In genomic region chr11:83019888-83020579, GRCh38 we compare ENCODE assay signal across 18 cellular contexts. TPM values are rescaled to one million over a fixed set of nuclear protein-coding genes. Genes with fewer than 3 reads are reported as not detected.
DNase-seq lines count a peak whose midpoint lies in the region; ATAC-seq and TF ChIP-seq lines count a peak whose summit lies in the region.
"Had no signal": no experiment of that assay in that cellular context is flagged by ENCODE, and none has a peak within 500 bp of the region (broad histone marks: within the 10 kb centered on the region; RNA-seq: fewer than 3 reads in every experiment).

No MANE protein-coding gene starts in this region.

- H3K27ac ChIP-seq in RWPE1 (peak overlapping the region; percentile 46), substantia nigra (ENCODE audit: low read depth, low read length, poor library complexity, severe bottlenecking) (peak overlapping the region; percentile 95), MM.1S (ENCODE audit: low read length) (no peak overlapping the region)
- H3K27ac ChIP-seq: BLaER1, neutrophil had no signal

- no peak for TF ChIP-seq CTCF in RWPE1 (conservative IDR thresholded peaks at IDR 0.05; ENCODE audit: low read depth)
- no peak for TF ChIP-seq CTCF in MM.1S (IDR thresholded peaks at IDR 0.05; ENCODE audit: low read length)

- peaks cover 21% of the 10 kb centered on the region for H3K36me3 Mint-ChIP-seq in memory B cell
- H3K36me3 Mint-ChIP-seq: stimulated activated effector memory CD8-positive, alpha-beta T cell treated with anti-CD3 and anti-CD28 coated beads, Interleukin-12 subunit alpha, Interleukin-12 subunit beta, amount 100 ng/mL, for 72 hours had no signal

- H3K27ac Mint-ChIP-seq in memory B cell, result peak overlapping the region; percentile 80
- H3K27ac Mint-ChIP-seq: activated naive CD8-positive, alpha-beta T cell; mesothelial cell of epicardium; stimulated activated effector memory CD8-positive, alpha-beta T cell treated with anti-CD3 and anti-CD28 coated beads, Interleukin-12 subunit alpha, Interleukin-12 subunit beta, amount 100 ng/mL, for 72 hours had no signal

- H4K20me1 ChIP-seq in MM.1S (ENCODE audit: insufficient read depth, low read length), result no peaks in the 10 kb centered on the region
- H4K20me1 ChIP-seq: BLaER1 had no signal

- H3F3A ChIP-seq in MM.1S (ENCODE audit: insufficient read depth, low read length), result no peaks in the 10 kb centered on the region

- H3K9me2 ChIP-seq in MM.1S (replicated peaks; ENCODE audit: insufficient read depth, low read length), result no peaks in the 10 kb centered on the region

- H3K27me3 Mint-ChIP-seq in memory B cell, result no peaks in the 10 kb centered on the region
- H3K27me3 Mint-ChIP-seq: activated naive CD8-positive, alpha-beta T cell had no signal

- H3K9me3 Mint-ChIP-seq in memory B cell, result peaks cover 5% of the 10 kb centered on the region
- H3K9me3 Mint-ChIP-seq: activated T-cell treated with anti-CD3 and anti-CD28 coated beads, Interleukin-2, amount 50 U/mL, for 4 hours; stimulated activated effector memory CD8-positive, alpha-beta T cell treated with anti-CD3 and anti-CD28 coated beads, Interleukin-12 subunit alpha, Interleukin-12 subunit beta, amount 100 ng/mL, for 72 hours had no signal

- ATAC-seq in esophagus mucosa (peak; percentile 87), memory B cell (ENCODE audit: low read depth) (no peak), HG02759 (IDR thresholded peaks at IDR 0.05; ENCODE audit: unreplicated experiment) (no peak)
- ATAC-seq: activated T-cell treated with anti-CD3 and anti-CD28 coated beads, Interleukin-2, amount 50 U/mL, for 4 hours; stimulated activated effector memory CD8-positive, alpha-beta T cell treated with anti-CD3 and anti-CD28 coated beads, Interleukin-12 subunit alpha, Interleukin-12 subunit beta, amount 100 ng/mL, for 72 hours had no signal

- H3K4me1 ChIP-seq in MM.1S (ENCODE audit: low read length), result peaks cover 14% of the 10 kb centered on the region

- CTCF ChIA-PET in RWPE1 (lab: Yijun Ruan, JAX), result interaction anchor here (0.7 kb wide), 1 partner anchor 15 kb away, joined by 3 read pairs; no protein-coding TSS in a partner anchor

- no peaks in the 10 kb centered on the region for H3K27me3 ChIP-seq in MM.1S (replicated peaks; ENCODE audit: insufficient read depth, low read length)
- H3K27me3 ChIP-seq: BLaER1 had no signal

- H3K79me2 ChIP-seq in MM.1S (ENCODE audit: low read length), result peaks cover 94% of the 10 kb centered on the region

- POLR2A ChIA-PET in RWPE1 (lab: Yijun Ruan, JAX; ENCODE audit: low non-redundant PET), result no interaction called here

- H3K4me2 ChIP-seq in MM.1S (ENCODE audit: low read depth, low read length), result no peak overlapping the region
- H3K4me2 ChIP-seq: BLaER1 had no signal

- H2AFZ ChIP-seq in MM.1S (ENCODE audit: low read length), result no peak overlapping the region

- H3K9ac ChIP-seq in MM.1S (ENCODE audit: low read length), result no peak overlapping the region
- H3K9ac ChIP-seq: BLaER1 had no signal

- DNase-seq in RWPE1 (ENCODE audit: low spot score) (no peak), memory B cell (ENCODE audit: low spot score in 2 of 2) (no peak), substantia nigra (lab: John Stamatoyannopoulos, UW) (peak in 41 of 49 donors; percentile 9 to 89 (median 48)), hepatic stellate cell (ENCODE audit: low spot score) (no peak), MM.1S (no peak)
- DNase-seq: activated CD4-positive, alpha-beta T cell treated with anti-CD3 and anti-CD28 coated beads, Interleukin-2, amount 50 U/mL, for 4 hours; activated T-cell treated with anti-CD3 and anti-CD28 coated beads, Interleukin-2, amount 50 U/mL, for 4 hours; KG1; NCI-H1436; NCI-H446 had no signal

- H3K4me3 Mint-ChIP-seq in memory B cell, result no peak overlapping the region
- H3K4me3 Mint-ChIP-seq: activated naive CD8-positive, alpha-beta T cell; activated T-cell treated with anti-CD3 and anti-CD28 coated beads, Interleukin-2, amount 50 U/mL, for 4 hours; mesothelial cell of epicardium; stimulated activated effector memory CD8-positive, alpha-beta T cell treated with anti-CD3 and anti-CD28 coated beads, Interleukin-12 subunit alpha, Interleukin-12 subunit beta, amount 100 ng/mL, for 72 hours had no signal

- peaks cover 44% of the 10 kb centered on the region for H3K4me1 Mint-ChIP-seq in memory B cell

- no peaks in the 10 kb centered on the region for H3K36me3 ChIP-seq in MM.1S (replicated peaks; ENCODE audit: insufficient read depth, low read length)
- H3K36me3 ChIP-seq: neutrophil had no signal

- no peak overlapping the region for H3K4me3 ChIP-seq in MM.1S (ENCODE audit: low read length)
- H3K4me3 ChIP-seq: BLaER1, skin epidermis had no signal

- no peaks in the 10 kb centered on the region for H3K9me3 ChIP-seq in MM.1S (replicated peaks; ENCODE audit: insufficient read depth, low read length)
- H3K9me3 ChIP-seq: neutrophil had no signal

RNA-seq across cellular contexts. Expression of gene RAB30, which starts 51.7 kb away (rescaled TPM):
- 6.5 TPM for total RNA-seq in esophagus mucosa

Comparison
In these comparisons a context has a peak if more than half of its experiments do, and no peak if none do; other contexts are left out.
1. DNase-seq: peak in substantia nigra (41 of 49); none in RWPE1 (single experiment), memory B cell (0 of 2), hepatic stellate cell (single experiment) and MM.1S (single experiment).